In the genomic region with DNA sequence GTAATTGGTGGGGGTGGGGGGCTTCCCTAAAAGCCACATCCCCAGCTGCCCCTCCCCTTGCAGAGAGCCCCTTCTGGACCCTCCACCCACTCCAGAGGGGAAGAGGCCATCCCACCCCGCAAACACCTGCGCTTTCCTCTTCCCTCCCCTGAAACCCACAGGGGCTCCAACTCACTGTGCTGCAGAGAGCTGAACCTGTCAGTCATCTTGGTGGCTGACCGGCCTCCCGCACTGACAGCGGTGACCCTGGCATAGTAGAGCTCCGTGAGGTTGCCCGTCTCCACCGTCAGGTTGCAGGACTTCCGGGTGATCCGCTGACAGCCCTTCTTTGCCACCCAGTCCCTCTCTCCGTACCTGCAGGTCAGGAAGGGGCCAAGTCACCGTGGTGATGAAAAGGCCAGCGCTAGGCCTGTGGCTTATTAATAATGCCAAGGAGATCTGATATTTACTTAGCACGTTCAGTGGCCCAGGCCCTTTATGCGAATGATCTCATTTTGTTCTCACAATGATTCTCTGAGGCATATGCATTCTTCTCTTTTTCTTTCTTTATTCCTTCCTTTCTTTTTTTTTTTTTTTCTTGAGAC, we compare ENCODE assay signal across 24 cellular contexts. TPM values are rescaled to one million over a fixed set of nuclear protein-coding genes. Genes with fewer than 3 reads are reported as not detected.
DNase-seq lines count a peak whose midpoint lies in the region; ATAC-seq, FAIRE-seq and TF ChIP-seq lines count a peak whose summit lies in the region.
"Had no signal": no experiment of that assay in that cellular context is flagged by ENCODE, and none has a peak within 500 bp of the region (broad histone marks: within the 10 kb centered on the region; RNA-seq: fewer than 3 reads in every experiment).

No MANE protein-coding gene starts in this region.

- in situ Hi-C loops in K562 (cut with MboI), result no loop called here

- BruUV-seq in K562 (replicated peaks; lab: Mats Ljungman, UMichigan), result no TSS peak

- H3K27ac Mint-ChIP-seq in CD8-positive, alpha-beta T cell, result no peak overlapping the region

- FAIRE-seq in K562 (lab: Jason Lieb, UNC), result no peak
- FAIRE-seq in pancreas (lab: Jason Lieb, UNC), result no peak
- FAIRE-seq: D721Med, GM18507, HepG2 had no signal

- DNase-seq in NCI-H2196 (lab: John Stamatoyannopoulos, UW; ENCODE audit: unreplicated experiment), result peak; percentile 20
- no peak for DNase-seq in NCI-H2196 treated with DMSO at 0.1 percent for 48 hours (lab: John Stamatoyannopoulos, UW; ENCODE audit: unreplicated experiment)
- DNase-seq in K562 (ENCODE audit: extremely low read depth in 1 of 4, low spot score in 3 of 4), result no peak
- DNase-seq in pancreas, result peak in 2 of 6 donors; percentile 45 to 57
- DNase-seq in aorta, result peak; percentile 24 to 67
- DNase-seq in CD8-positive, alpha-beta T cell, result no peak
- DNase-seq in head of caudate nucleus, result no peak
- DNase-seq: H7; Kasumi-1; NCI-H1092 treated with DMSO at 0.1 percent for 48 hours; NCI-H1436; NCI-H1930; NCI-H345; NCI-H510A treated with DMSO at 0.1 percent for 48 hours; NCI-H82; NK-92 treated with Interleukin-12 subunit alpha and Interleukin-12 subunit beta, amount 100 ng/mL, for 24 hours; PC-3; SK-N-SH had no signal

- no peak for TF ChIP-seq RAD21 in K562 (CRISPR knock-in tag; conservative IDR thresholded peaks at IDR 0.05 in 1 of 2, IDR thresholded peaks at IDR 0.05 in 1 of 2)

- WGBS in K562 (ENCODE audit: insufficient coverage, low coverage, missing lambda C conversion rate), result 4% methylated on average over 15 of the region's 15 CpGs
- 26 to 36% methylated on average over 15 of the region's 15 CpGs for WGBS in pancreas, 2 donors
- 89 to 90% methylated on average over 15 of the region's 15 CpGs for WGBS in aorta, 2 donors

- peaks cover 13% of the 10 kb centered on the region; the same call in 1 of the 2 replicates for H4K20me1 ChIP-seq in K562 (replicated peaks; ENCODE audit: control insufficient read depth, insufficient read depth, low read length)

- no peak overlapping the region for H3K27ac ChIP-seq in K562 (ENCODE audit: extremely low read depth, low read depth, low read length)
- peak overlapping the region; percentile 19 to 86 (median 26) for H3K27ac ChIP-seq in pancreas
- H3K27ac ChIP-seq in aorta (ENCODE audit: low read depth in 1 of 2, low read length in 2 of 2), result no peak overlapping the region
- H3K27ac ChIP-seq in CD8-positive, alpha-beta T cell (ENCODE audit: low read depth, low read length), result no peak overlapping the region

- H3K4me1 Mint-ChIP-seq in CD8-positive, alpha-beta T cell (ENCODE audit: low read depth), result peaks cover 2% of the 10 kb centered on the region

- no peak for ATAC-seq in K562
- peak; percentile 9 to 27 (median 22) for ATAC-seq in pancreas
- ATAC-seq in aorta (ENCODE audit: low FRiP score), result no peak
- ATAC-seq in CD8-positive, alpha-beta T cell, result no peak
- ATAC-seq: HepG2, PC-3 had no signal

- H3K9me3 Mint-ChIP-seq in CD8-positive, alpha-beta T cell, result no peaks in the 10 kb centered on the region

- no peak overlapping the region for H3K4me3 Mint-ChIP-seq in CD8-positive, alpha-beta T cell

- no peak overlapping the region for H2AFZ ChIP-seq in K562 (ENCODE audit: low read depth, low read length)

- H3K9me3 ChIP-seq in K562 (replicated peaks; ENCODE audit: control insufficient read depth, insufficient read depth, low read depth, low read length) (no peaks in the 10 kb centered on the region), pancreas (no peaks in the 10 kb centered on the region), aorta (ENCODE audit: control insufficient read depth, low read length) (no peaks in the 10 kb centered on the region)
- H3K9me3 ChIP-seq in CD8-positive, alpha-beta T cell (ENCODE audit: low read length), result no peaks in the 10 kb centered on the region
- H3K9me3 ChIP-seq: SK-N-SH had no signal

- intact Hi-C loops in K562 (cut with micrococcal nuclease), result no loop called here
- intact Hi-C loops in pancreas (cut with DNase I), result no loop called here
- intact Hi-C loops in aorta (cut with DNase I), result no loop called here
- intact Hi-C loops in CD8-positive, alpha-beta T cell (cut with DNase I, micrococcal nuclease), result no loop called here
- intact Hi-C loops in head of caudate nucleus (cut with DNase I), result no loop called here

- H3K4me3 ChIP-seq in K562 (no peak overlapping the region), pancreas (peak overlapping the region in 2 of 4 donors; percentile 12 to 74), aorta (ENCODE audit: low read length in 2 of 2) (no peak overlapping the region)
- H3K4me3 ChIP-seq in CD8-positive, alpha-beta T cell (ENCODE audit: low read depth, low read length), result no peak overlapping the region

- no peaks in the 10 kb centered on the region for H3K9me1 ChIP-seq in K562 (ENCODE audit: control insufficient read depth, insufficient read depth, low read length)

- H3K9ac ChIP-seq in K562 (ENCODE audit: insufficient read depth in 1 of 2, low read depth in 2 of 2, low read length in 2 of 2), result no peak overlapping the region
- H3K9ac ChIP-seq: SK-N-SH had no signal

- H3K4me1 ChIP-seq in K562 (replicated peaks in 1 of 2; ENCODE audit: control insufficient read depth in 2 of 2, insufficient read depth in 2 of 2, low read length in 2 of 2) (no peaks in the 10 kb centered on the region), pancreas (peaks cover 18 to 41% (median 23%) of the 10 kb centered on the region in 3 donors), aorta (ENCODE audit: control insufficient read depth in 1 of 2, insufficient read depth in 2 of 2, low read length in 2 of 2) (no peaks in the 10 kb centered on the region)
- H3K4me1 ChIP-seq in CD8-positive, alpha-beta T cell (ENCODE audit: insufficient read depth, low read length), result no peaks in the 10 kb centered on the region

- POLR2A ChIA-PET in K562 (lab: Yijun Ruan, JAX), result no interaction called here
- POLR2A ChIA-PET in CD8-positive, alpha-beta T cell (lab: Charles Lee), result no interaction called here

- peaks cover 17% of the 10 kb centered on the region for H3K27me3 Mint-ChIP-seq in CD8-positive, alpha-beta T cell (ENCODE audit: low read depth)

- H3K79me2 ChIP-seq in K562 (ENCODE audit: control insufficient read depth, insufficient read depth, low read length), result no peaks in the 10 kb centered on the region

- TF ChIP-seq CTCF in K562 (IDR thresholded peaks at IDR 0.05 in 2 of 3, conservative IDR thresholded peaks at IDR 0.05 in 1 of 3; ENCODE audit: insufficient read depth in 2 of 3, low read depth in 1 of 3, low read length in 3 of 3) (no peak), pancreas (IDR thresholded peaks at IDR 0.05) (no peak)
- TF ChIP-seq CTCF in CD8-positive, alpha-beta T cell (IDR thresholded peaks at IDR 0.05), result no peak

- TF ChIP-seq EP300 in K562 (IDR thresholded peaks at IDR 0.05; ENCODE audit: low read length), result no peak

- no peak overlapping the region for H3K4me2 ChIP-seq in K562 (ENCODE audit: insufficient read depth, low read length)
- H3K4me2 ChIP-seq: SK-N-SH had no signal

- no peaks in the 10 kb centered on the region for H3K36me3 Mint-ChIP-seq in CD8-positive, alpha-beta T cell

- CTCF ChIA-PET in K562 (lab: Yijun Ruan, JAX; ENCODE audit: low intra/inter-chr PET ratio), result interaction anchor here (0.7 kb wide), 1 partner anchor 551 kb away, joined by 6 read pairs; no protein-coding TSS in a partner anchor
- CTCF ChIA-PET in CD8-positive, alpha-beta T cell (lab: Charles Lee), result interaction anchor here (1.0 kb wide), 1 partner anchor 13 kb away, joined by 5 read pairs; no protein-coding TSS in a partner anchor

- no peak for TF ChIP-seq POLR2A in K562 (conservative IDR thresholded peaks at IDR 0.05)

- peaks cover 34 to 48% of the 10 kb centered on the region in 2 experiments; a peak in 4 of 5 replicates for H3K27me3 ChIP-seq in K562 (ENCODE audit: control insufficient read depth in 2 of 2, insufficient read depth in 2 of 2, low read length in 2 of 2)
- H3K27me3 ChIP-seq in pancreas, result no peaks in the 10 kb centered on the region
- H3K27me3 ChIP-seq in aorta (ENCODE audit: control insufficient read depth in 1 of 2, insufficient read depth in 2 of 2, low read length in 1 of 2), result no peaks in the 10 kb centered on the region
- no peaks in the 10 kb centered on the region for H3K27me3 ChIP-seq in CD8-positive, alpha-beta T cell (ENCODE audit: insufficient read depth, low read length)

- no peaks in the 10 kb centered on the region for H3K36me3 ChIP-seq in K562 (ENCODE audit: control insufficient read depth, insufficient read depth, low read length)
- H3K36me3 ChIP-seq in pancreas, result peaks cover 0 to 28% (median 0%) of the 10 kb centered on the region in 3 donors
- H3K36me3 ChIP-seq in aorta (ENCODE audit: control insufficient read depth in 1 of 2, insufficient read depth in 2 of 2, low read length in 1 of 2), result no peaks in the 10 kb centered on the region
- H3K36me3 ChIP-seq in CD8-positive, alpha-beta T cell (ENCODE audit: insufficient read depth, low read length), result no peaks in the 10 kb centered on the region

RNA-seq across cellular contexts. Expression of a gene that starts 5.9 kb away (rescaled TPM):
- not detected in 2 replicates for total RNA-seq in K562 (2011; cell fraction: chromatin; rRNA removed; ENCODE audit: low replicate concordance)
- not detected in 2 replicates for total RNA-seq in K562 (2011; cell fraction: nucleolus; rRNA removed)
- total RNA-seq in K562 (2011; cell fraction: nucleoplasm; rRNA removed), result not detected in 2 replicates
- not detected in 2 replicates for total RNA-seq in K562 (2014; rRNA removed)
- not detected in 2 replicates for total RNA-seq in K562 (2014; rRNA removed; fragmentation: Illumina TruSeq; extraction: Trizol)
- not detected in 2 replicates for total RNA-seq in K562 (2015; rRNA removed; fragmentation: Illumina TruSeq; extraction: Trizol)
- 0.11 TPM in 1 of 2 replicates, not detected in the other for total RNA-seq in K562 (2021)
- not detected in 2 replicates for polyA plus RNA-seq in K562 (2011; rRNA removed)
- polyA plus RNA-seq in K562 (2011; cell fraction: cytosol; rRNA removed), result not detected in 2 replicates
- not detected in 2 replicates for polyA plus RNA-seq in K562 (2011; cell fraction: nucleus; rRNA removed)
- polyA plus RNA-seq in K562 (2012), result not detected in 2 replicates
- polyA plus RNA-seq in K562 (2014; fragmentation: Illumina TruSeq; extraction: Trizol), result not detected in 2 replicates
- polyA plus RNA-seq in K562 (2014; fragmentation: Nextera tagmentation; extraction: Ambion mirVana), result not detected
- polyA plus RNA-seq in K562 (2014; rRNA removed), result not detected in 2 replicates
- not detected in 2 replicates for polyA minus RNA-seq in K562 (2011; rRNA and poly(A)+ RNA removed)
- not detected in 2 replicates for polyA minus RNA-seq in K562 (2011; cell fraction: cytosol; rRNA and poly(A)+ RNA removed)
- polyA minus RNA-seq in K562 (2011; cell fraction: nucleus; rRNA and poly(A)+ RNA removed), result not detected in 2 replicates
- 100 to 1,000 TPM in 4 of 6 donors, 10 to 100 TPM in 2; 62.5 to 164 (median 123) TPM for total RNA-seq in pancreas
- polyA plus RNA-seq in pancreas, result 10 to 100 TPM; 68.8 to 87.5 TPM
- under 1 TPM; 0.18 to 0.23 TPM for total RNA-seq in aorta
- polyA plus RNA-seq in aorta, result 1 to 10 TPM in 1 of 2 donors, not detected in 1; 2.4 TPM
- not detected for total RNA-seq in CD8-positive, alpha-beta T cell
- polyA plus RNA-seq: BJ had no signal

RNA-seq across cellular contexts. Expression of a gene that starts 25.1 kb away (rescaled TPM):
- total RNA-seq in K562 (2011; cell fraction: chromatin; rRNA removed; ENCODE audit: low replicate concordance), result 0.09 TPM in 1 of 2 replicates, not detected in the other
- total RNA-seq in K562 (2011; cell fraction: nucleolus; rRNA removed), result not detected in 2 replicates
- not detected in 2 replicates for total RNA-seq in K562 (2011; cell fraction: nucleoplasm; rRNA removed)
- total RNA-seq in K562 (2014; rRNA removed) (not detected in 2 replicates), K562 (2014; rRNA removed; fragmentation: Illumina TruSeq; extraction: Trizol) (not detected in 2 replicates), K562 (2015; rRNA removed; fragmentation: Illumina TruSeq; extraction: Trizol) (not detected in 2 replicates), K562 (2021) (not detected in 2 replicates), pancreas (1 to 10 TPM in 2 of 6 donors, under 1 TPM in 4; 0.38 to 1.7 (median 0.79) TPM), aorta (1 to 10 TPM in 1 of 2 donors, under 1 TPM in 1; 0.78 to 1.9 TPM)
- polyA plus RNA-seq in K562 (2011; rRNA removed) (0.01 TPM in 1 of 2 replicates, not detected in the other), K562 (2014; fragmentation: Illumina TruSeq; extraction: Trizol) (not detected in 2 replicates), K562 (2014; fragmentation: Nextera tagmentation; extraction: Ambion mirVana) (not detected), K562 (2014; rRNA removed) (not detected in 2 replicates), pancreas (1 to 10 TPM in 1 of 2 donors, under 1 TPM in 1; 0.77 to 1.2 TPM), aorta (1 to 10 TPM in 1 of 2 donors, under 1 TPM in 1; 0.59 to 1.1 TPM)
- polyA plus RNA-seq in K562 (2011; cell fraction: cytosol; rRNA removed), result not detected in 2 replicates
- polyA plus RNA-seq in K562 (2011; cell fraction: nucleus; rRNA removed), result 0.03 and 0.06 TPM in 2 replicates
- 0.06 TPM in 1 of 2 replicates, not detected in the other for polyA plus RNA-seq in K562 (2012)
- 0.11 TPM in 1 of 2 replicates, not detected in the other for polyA minus RNA-seq in K562 (2011; rRNA and poly(A)+ RNA removed)
- not detected in 2 replicates for polyA minus RNA-seq in K562 (2011; cell fraction: cytosol; rRNA and poly(A)+ RNA removed)
- polyA minus RNA-seq in K562 (2011; cell fraction: nucleus; rRNA and poly(A)+ RNA removed), result not detected in 2 replicates
- not detected for total RNA-seq in CD8-positive, alpha-beta T cell
- polyA plus RNA-seq: BJ had no signal

RNA-seq across cellular contexts. Expression of a gene that starts 50.0 kb away (rescaled TPM):
- not detected in 2 replicates for total RNA-seq in K562 (2011; cell fraction: chromatin; rRNA removed; ENCODE audit: low replicate concordance)
- not detected in 2 replicates for total RNA-seq in K562 (2011; cell fraction: nucleolus; rRNA removed)
- total RNA-seq in K562 (2011; cell fraction: nucleoplasm; rRNA removed), result not detected in 2 replicates
- total RNA-seq in K562 (2014; rRNA removed) (not detected in 2 replicates), K562 (2014; rRNA removed; fragmentation: Illumina TruSeq; extraction: Trizol) (not detected in 2 replicates), K562 (2015; rRNA removed; fragmentation: Illumina TruSeq; extraction: Trizol) (not detected in 2 replicates), K562 (2021) (not detected in 2 replicates), pancreas (1 to 10 TPM; 3.0 to 8.4 (median 4.7) TPM), aorta (under 1 TPM; 0.23 to 0.42 TPM)
- polyA plus RNA-seq in K562 (2011; rRNA removed) (not detected in 2 replicates), K562 (2014; fragmentation: Illumina TruSeq; extraction: Trizol) (not detected in 2 replicates), K562 (2014; fragmentation: Nextera tagmentation; extraction: Ambion mirVana) (not detected), K562 (2014; rRNA removed) (not detected in 2 replicates), pancreas (1 to 10 TPM; 2.3 to 3.4 TPM), aorta (1 to 10 TPM in 1 of 2 donors, under 1 TPM in 1; 0.15 to 1.9 TPM)
- not detected in 2 replicates for polyA plus RNA-seq in K562 (2011; cell fraction: cytosol; rRNA removed)
- not detected in 2 replicates for polyA plus RNA-seq in K562 (2011; cell fraction: nucleus; rRNA removed)
- not detected in 2 replicates for polyA plus RNA-seq in K562 (2012)
- not detected in 2 replicates for polyA minus RNA-seq in K562 (2011; rRNA and poly(A)+ RNA removed)
- not detected in 2 replicates for polyA minus RNA-seq in K562 (2011; cell fraction: cytosol; rRNA and poly(A)+ RNA removed)
- polyA minus RNA-seq in K562 (2011; cell fraction: nucleus; rRNA and poly(A)+ RNA removed), result not detected in 2 replicates
- 1 to 10 TPM; 4.1 to 5.6 TPM for total RNA-seq in CD8-positive, alpha-beta T cell
- total RNA-seq: A172, HT1080 had no signal
- polyA plus RNA-seq: BJ had no signal

Comparison
In these comparisons a context has a peak if more than half of its experiments do, and no peak if none do; other contexts are left out.
1. DNase-seq: peak in NCI-H2196 (single experiment) and aorta (2 of 2); none in NCI-H2196 treated with DMSO at 0.1 percent for 48 hours (single experiment), K562 (0 of 4), CD8-positive, alpha-beta T cell (0 of 7) and head of caudate nucleus (0 of 42).
2. ATAC-seq: peak in pancreas (4 of 4); none in K562 (single experiment), aorta (single experiment) and CD8-positive, alpha-beta T cell (single experiment).
3. H3K27ac ChIP-seq: peak in pancreas (4 of 4); none in K562 (single experiment), aorta (0 of 2) and CD8-positive, alpha-beta T cell (single experiment).
4. RNA of a gene that starts 5.9 kb away (total RNA-seq): 62.5 to 164 TPM in pancreas; 0.18 to 0.23 TPM in aorta, 0.11 TPM in K562 and not detected in CD8-positive, alpha-beta T cell; every median in the first group is over 10 times any median in the second.